Comparison of ENCODE assay signal across 9 cellular contexts in genomic region chr3:43477600-43477999, GRCh38.
DNase-seq lines count a peak whose midpoint lies in the region; ATAC-seq lines count a peak whose summit lies in the region.
"Had no signal": no experiment of that assay in that cellular context is flagged by ENCODE, and none has a peak within 500 bp of the region (broad histone marks: within the 10 kb centered on the region; RNA-seq: fewer than 3 reads in every experiment).

No MANE protein-coding gene starts in this region.

- ATAC-seq in GM18909 (IDR thresholded peaks at IDR 0.05; ENCODE audit: poor library complexity, unreplicated experiment) = no peak

- peak; percentile 62 for DNase-seq in T follicular helper cell (ENCODE audit: low read depth)
- DNase-seq in activated T-cell treated with anti-CD3 and anti-CD28 coated beads for 48 hours (ENCODE audit: low read depth) = peak; percentile 24
- DNase-seq in glomerular endothelial cell (ENCODE audit: extremely low read depth, low read depth, low spot score) = peak; percentile 84
- peak; percentile 16 to 25 for DNase-seq in stimulated activated CD4-positive, alpha-beta T cell treated with anti-CD3 and anti-CD28 coated beads, Interleukin-2, amount 100 ng/mL, for 48 hours
- DNase-seq in NCI-H82 treated with DMSO at 0.1 percent for 48 hours (lab: John Stamatoyannopoulos, UW; ENCODE audit: unreplicated experiment) = no peak
- no peak for DNase-seq in RPMI8226
- no peak for DNase-seq in putamen (ENCODE audit: low spot score)
- DNase-seq: SIG-M5 had no signal

Comparison
In these comparisons a context has a peak if more than half of its experiments do, and no peak if none do; other contexts are left out.
1. DNase-seq: peak in T follicular helper cell (single experiment), activated T-cell treated with anti-CD3 and anti-CD28 coated beads for 48 hours (single experiment), glomerular endothelial cell (single experiment) and stimulated activated CD4-positive, alpha-beta T cell treated with anti-CD3 and anti-CD28 coated beads, Interleukin-2, amount 100 ng/mL, for 48 hours (2 of 2); none in NCI-H82 treated with DMSO at 0.1 percent for 48 hours (single experiment), RPMI8226 (single experiment) and putamen (single experiment).